Comparison of ENCODE assay signal across 1 cellular context in genomic region chr1:155324041-155324716, GRCh38.
TF ChIP-seq lines count a peak whose summit lies in the region.

No MANE protein-coding gene starts in this region.

TF ChIP-seq in HEK293, 187 proteins besides CTCF, POLR2A, EP300 and RAD21 (continued from another document and continues in another):
- peak; percentile 55 for TF ChIP-seq BCL11A (tag by site-specific recombination; IDR thresholded peaks at IDR 0.05; ENCODE audit: low read depth)
- no peak for TF ChIP-seq ZNF148 (tag by site-specific recombination; IDR thresholded peaks at IDR 0.05; ENCODE audit: borderline replicate concordance)
- TF ChIP-seq ZNF23 (tag by site-specific recombination; IDR thresholded peaks at IDR 0.05; ENCODE audit: borderline replicate concordance) = no peak
- TF ChIP-seq WT1 (tag by site-specific recombination; IDR thresholded peaks at IDR 0.05) = peak; percentile 98
- peak; percentile 75 for TF ChIP-seq ZNF423 (tag by site-specific recombination; IDR thresholded peaks at IDR 0.05)
- no peak for TF ChIP-seq ZNF302 (tag by site-specific recombination; IDR thresholded peaks at IDR 0.05; ENCODE audit: low read depth)
- peak; percentile 79; the same call in 1 of the 2 replicates for TF ChIP-seq ZEB2 (tag by site-specific recombination; IDR thresholded peaks at IDR 0.05)
- no peak for TF ChIP-seq ZNF416 (tag by site-specific recombination; IDR thresholded peaks at IDR 0.05)
- TF ChIP-seq ZNF280D (tag by site-specific recombination; IDR thresholded peaks at IDR 0.05) = no peak
- no peak; the same call in 1 of the 2 replicates for TF ChIP-seq RBAK (tag by site-specific recombination; IDR thresholded peaks at IDR 0.05)
- no peak for TF ChIP-seq ZNF214 (tag by site-specific recombination; IDR thresholded peaks at IDR 0.05; ENCODE audit: borderline replicate concordance)
- TF ChIP-seq GLIS2 (tag by site-specific recombination; IDR thresholded peaks at IDR 0.05) = peak; percentile 75
- peak; percentile 68; the same call in 1 of the 2 replicates for TF ChIP-seq ZNF785 (tag by site-specific recombination; IDR thresholded peaks at IDR 0.05)
- no peak for TF ChIP-seq ZNF10 (tag by site-specific recombination; IDR thresholded peaks at IDR 0.05)
- no peak; the same call in 1 of the 2 replicates for TF ChIP-seq ZNF76 (tag by site-specific recombination; IDR thresholded peaks at IDR 0.05; ENCODE audit: borderline replicate concordance, low read depth)
- TF ChIP-seq YY2 (tag by site-specific recombination; IDR thresholded peaks at IDR 0.05) = no peak; the same call in 1 of the 2 replicates
- TF ChIP-seq ZBTB17 (tag by site-specific recombination; IDR thresholded peaks at IDR 0.05) = peak; percentile 58
- no peak for TF ChIP-seq ZNF560 (tag by site-specific recombination; IDR thresholded peaks at IDR 0.05; ENCODE audit: borderline replicate concordance)
- no peak for TF ChIP-seq ZNF114 (tag by site-specific recombination; IDR thresholded peaks at IDR 0.05)
- TF ChIP-seq ZNF132 (tag by site-specific recombination; IDR thresholded peaks at IDR 0.05; ENCODE audit: borderline replicate concordance) = no peak
- peak; percentile 31; the same call in 1 of the 2 replicates for TF ChIP-seq ZSCAN30 (tag by site-specific recombination; IDR thresholded peaks at IDR 0.05)
- 0 out of 2 replicates have a peak, but pooled peaks have one; percentile 12 for TF ChIP-seq ZSCAN5A (tag by site-specific recombination; IDR thresholded peaks at IDR 0.05)
- no peak for TF ChIP-seq ZNF621 (tag by site-specific recombination; IDR thresholded peaks at IDR 0.05)
- TF ChIP-seq ZNF791 (tag by site-specific recombination; IDR thresholded peaks at IDR 0.05) = no peak
- peak; percentile 54; the same call in 1 of the 2 replicates for TF ChIP-seq MZF1 (tag by site-specific recombination; IDR thresholded peaks at IDR 0.05; ENCODE audit: borderline replicate concordance)
- no peak for TF ChIP-seq ZNF354C (tag by site-specific recombination; IDR thresholded peaks at IDR 0.05; ENCODE audit: borderline replicate concordance, low read depth)
- no peak for TF ChIP-seq ZNF514 (tag by site-specific recombination; IDR thresholded peaks at IDR 0.05)
- no peak for TF ChIP-seq ZNF529 (tag by site-specific recombination; IDR thresholded peaks at IDR 0.05; ENCODE audit: insufficient replicate concordance)
- no peak; the same call in 1 of the 2 replicates for TF ChIP-seq OSR2 (tag by site-specific recombination; IDR thresholded peaks at IDR 0.05)
- TF ChIP-seq TCF7L2 (IDR thresholded peaks at IDR 0.05; ENCODE audit: borderline replicate concordance, low read depth, low read length) = no peak
- TF ChIP-seq ZBTB1 (tag by site-specific recombination; IDR thresholded peaks at IDR 0.05) = no peak
- TF ChIP-seq ZSCAN23 (tag by site-specific recombination; IDR thresholded peaks at IDR 0.05) = no peak
- TF ChIP-seq SP3 (tag by site-specific recombination; IDR thresholded peaks at IDR 0.05) = peak; percentile 92
- TF ChIP-seq KLF8 (tag by site-specific recombination; IDR thresholded peaks at IDR 0.05) = peak; percentile 93; the same call in 1 of the 2 replicates
- TF ChIP-seq ZNF580 (tag by site-specific recombination; IDR thresholded peaks at IDR 0.05) = peak; percentile 32; the same call in 1 of the 2 replicates
- TF ChIP-seq ZBTB6 (tag by site-specific recombination; IDR thresholded peaks at IDR 0.05) = no peak
- no peak; the same call in 1 of the 2 replicates for TF ChIP-seq ZBTB21 (tag by site-specific recombination; IDR thresholded peaks at IDR 0.05)
- peak; percentile 63 for TF ChIP-seq ZBTB48 (tag by site-specific recombination; IDR thresholded peaks at IDR 0.05)
- no peak for TF ChIP-seq ZNF610 (tag by site-specific recombination; IDR thresholded peaks at IDR 0.05; ENCODE audit: borderline replicate concordance)
- no peak for TF ChIP-seq REPIN1 (tag by site-specific recombination; IDR thresholded peaks at IDR 0.05; ENCODE audit: low read depth)
- 0 out of 2 replicates have a peak, but pooled peaks have one; percentile 13 for TF ChIP-seq ZNF146 (tag by site-specific recombination; IDR thresholded peaks at IDR 0.05)
- TF ChIP-seq ZNF48 (tag by site-specific recombination; IDR thresholded peaks at IDR 0.05) = no peak
- no peak for TF ChIP-seq AEBP2 (tag by site-specific recombination; IDR thresholded peaks at IDR 0.05; ENCODE audit: borderline replicate concordance)
- TF ChIP-seq ZNF473 (tag by site-specific recombination; IDR thresholded peaks at IDR 0.05) = no peak
- TF ChIP-seq KLF1 (tag by site-specific recombination; IDR thresholded peaks at IDR 0.05) = peak; percentile 54; the same call in 1 of the 2 replicates
- peak; percentile 75 for TF ChIP-seq ZIC2 (tag by site-specific recombination; IDR thresholded peaks at IDR 0.05)
- no peak for TF ChIP-seq ZNF701 (tag by site-specific recombination; IDR thresholded peaks at IDR 0.05)
- no peak for TF ChIP-seq ZNF19 (tag by site-specific recombination; IDR thresholded peaks at IDR 0.05; ENCODE audit: low read depth)
- TF ChIP-seq KLF10 (tag by site-specific recombination; IDR thresholded peaks at IDR 0.05) = peak; percentile 36
- peak; percentile 69 for TF ChIP-seq GLIS1 (tag by site-specific recombination; IDR thresholded peaks at IDR 0.05)
- peak; percentile 99 for TF ChIP-seq ZNF341 (tag by site-specific recombination; IDR thresholded peaks at IDR 0.05; ENCODE audit: low read depth)
- TF ChIP-seq ZNF704 (tag by site-specific recombination; IDR thresholded peaks at IDR 0.05) = no peak
- TF ChIP-seq SP2 (tag by site-specific recombination; IDR thresholded peaks at IDR 0.05) = peak; percentile 98
- no peak for TF ChIP-seq ZNF274 (IDR thresholded peaks at IDR 0.05; ENCODE audit: low read length)
- no peak for TF ChIP-seq ZNF274 (tag by site-specific recombination; IDR thresholded peaks at IDR 0.05; ENCODE audit: borderline replicate concordance)
- no peak for TF ChIP-seq ZNF157 (tag by site-specific recombination; IDR thresholded peaks at IDR 0.05)
- no peak for TF ChIP-seq ZNF211 (tag by site-specific recombination; IDR thresholded peaks at IDR 0.05; ENCODE audit: low read depth)
- TF ChIP-seq ZNF391 (tag by site-specific recombination; IDR thresholded peaks at IDR 0.05; ENCODE audit: borderline replicate concordance, low read depth) = peak; percentile 67; the same call in 1 of the 2 replicates
- TF ChIP-seq ZNF645 (tag by site-specific recombination; IDR thresholded peaks at IDR 0.05) = no peak
- TF ChIP-seq ZNF561 (tag by site-specific recombination; IDR thresholded peaks at IDR 0.05; ENCODE audit: borderline replicate concordance) = peak; percentile 10; the same call in 1 of the 2 replicates
- TF ChIP-seq ZNF169 (tag by site-specific recombination; IDR thresholded peaks at IDR 0.05) = no peak
- no peak for TF ChIP-seq ZNF404 (tag by site-specific recombination; IDR thresholded peaks at IDR 0.05)
- no peak for TF ChIP-seq ZNF155 (tag by site-specific recombination; IDR thresholded peaks at IDR 0.05)
- TF ChIP-seq ZNF558 (tag by site-specific recombination; IDR thresholded peaks at IDR 0.05) = 0 out of 2 replicates have a peak, but pooled peaks have one; percentile 15
- no peak for TF ChIP-seq ZNF133 (tag by site-specific recombination; IDR thresholded peaks at IDR 0.05)
- TF ChIP-seq ZNF501 (tag by site-specific recombination; IDR thresholded peaks at IDR 0.05) = peak; percentile 76; the same call in 1 of the 2 replicates
